Comparison of ENCODE assay signal across 18 cellular contexts in genomic region chr17:742147-742793, GRCh38.
"Had no signal": no experiment of that assay in that cellular context is flagged by ENCODE, and none has a peak within 500 bp of the region (broad histone marks: within the 10 kb centered on the region; RNA-seq: fewer than 3 reads in every experiment).

No MANE protein-coding gene starts in this region.

- FAIRE-seq: TTC549 had no signal

- H3K27ac Mint-ChIP-seq: type B pancreatic cell had no signal

- DNase-seq: activated CD4-positive, alpha-beta T cell treated with anti-CD3 and anti-CD28 coated beads, Interleukin-2, amount 50 U/mL, for 4 hours; activated naive CD4-positive, alpha-beta T cell treated with anti-CD3 and anti-CD28 coated beads, Interleukin-2, amount 50 U/mL, for 16 hours; activated T-cell treated with anti-CD3 and anti-CD28 coated beads, Interleukin-2, amount 50 U/mL, for 1 hour; hypothalamus; kidney glomerular epithelial cell; naive thymus-derived CD4-positive, alpha-beta T cell; nucleus accumbens; sigmoid colon; stimulated activated CD4-positive, alpha-beta T cell treated with anti-CD3 and anti-CD28 coated beads, Interleukin-2, amount 100 ng/mL, for 24 hours; stimulated activated naive B cell treated with anti-CD40 and anti-IgM and Interleukin-4, amounts not matched to agents 10 μg/mL and 1 μg/mL and 100 μg/mL, for 72 hours; T-helper 17 cell had no signal

- H3K27me3 ChIP-seq: sigmoid colon, suprapubic skin had no signal

- H3K27ac ChIP-seq: prostate gland, sigmoid colon, suprapubic skin had no signal

- H3K9me3 Mint-ChIP-seq: dendritic cell treated with granulocyte-macrophage colony-stimulating factor and Interleukin-4, amounts not matched to agents 40 ng/mL and 50 ng/mL, for 4 days; naive thymus-derived CD4-positive, alpha-beta T cell; stimulated activated naive B cell treated with anti-CD40 and anti-IgM and Interleukin-4, amounts not matched to agents 10 μg/mL and 1 μg/mL and 100 μg/mL, for 72 hours; type B pancreatic cell had no signal

- H3K4me3 Mint-ChIP-seq: dendritic cell treated with granulocyte-macrophage colony-stimulating factor and Interleukin-4, amounts not matched to agents 40 ng/mL and 50 ng/mL, for 4 days; T-helper 17 cell; type B pancreatic cell had no signal

- H3K27me3 Mint-ChIP-seq: naive thymus-derived CD4-positive, alpha-beta T cell; stimulated activated naive B cell treated with anti-CD40 and anti-IgM and Interleukin-4, amounts not matched to agents 10 μg/mL and 1 μg/mL and 100 μg/mL, for 72 hours; T-helper 17 cell; type B pancreatic cell had no signal

- H3K9me3 ChIP-seq: prostate gland, sigmoid colon, suprapubic skin had no signal

- ATAC-seq: activated CD4-positive, CD25-positive, alpha-beta regulatory T cell treated with anti-CD3 and anti-CD28 coated beads, Interleukin-2, amount 50 U/mL, for 24 hours; esophagus mucosa; naive thymus-derived CD4-positive, alpha-beta T cell; stimulated activated naive B cell treated with anti-CD40 and anti-IgM and Interleukin-4, amounts not matched to agents 10 μg/mL and 1 μg/mL and 100 μg/mL, for 72 hours; T-helper 17 cell had no signal

- H3K4me3 ChIP-seq: prostate gland, sigmoid colon, suprapubic skin had no signal

- H3K4me1 ChIP-seq: prostate gland, sigmoid colon had no signal
